ENCODE assay signal across 18 cellular contexts in genomic region chr11:46800177-46800576, GRCh38. TPM values are rescaled to one million over a fixed set of nuclear protein-coding genes. Genes with fewer than 3 reads are reported as not detected.
DNase-seq lines count a peak whose midpoint lies in the region; ATAC-seq and TF ChIP-seq lines count a peak whose summit lies in the region.
"Had no signal": no experiment of that assay in that cellular context is flagged by ENCODE, and none has a peak within 500 bp of the region (broad histone marks: within the 10 kb centered on the region; RNA-seq: fewer than 3 reads in every experiment).

No MANE protein-coding gene starts in this region.

- no peak for TF ChIP-seq POLR2A in IMR-90 (IDR thresholded peaks at IDR 0.05; ENCODE audit: low read depth, low read length)

- H3K4me3 ChIP-seq in IMR-90 (ENCODE audit: insufficient read depth, low read depth, low read length): no peak overlapping the region
- no peak overlapping the region for H3K4me3 ChIP-seq in fibroblast of villous mesenchyme (ENCODE audit: low read depth, low read length)
- no peak overlapping the region for H3K4me3 ChIP-seq in psoas muscle
- H3K4me3 ChIP-seq: GM23338, K562, Peyer's patch had no signal

- no peak overlapping the region for H3K56ac ChIP-seq in IMR-90 (ENCODE audit: extremely low read depth, insufficient read depth, low read length)

- no peak overlapping the region for H3K18ac ChIP-seq in IMR-90 (ENCODE audit: low read depth, low read length)

- peak; percentile 8 for DNase-seq in AG20443 (ENCODE audit: low spot score)
- peak; percentile 16 for DNase-seq in IMR-90
- DNase-seq in fibroblast of villous mesenchyme (ENCODE audit: low read depth): peak; percentile 17
- no peak for DNase-seq in psoas muscle
- no peak for DNase-seq in A172 (ENCODE audit: low spot score)
- no peak for DNase-seq in NCI-H187 (lab: John Stamatoyannopoulos, UW)
- no peak for DNase-seq in activated CD4-positive, CD25-positive, alpha-beta regulatory T cell treated with anti-CD3 and anti-CD28 coated beads, Interleukin-2, amount 50 U/mL, for 72 hours
- DNase-seq: COR-L47; DMS 273 treated with DMSO at 0.1 percent for 48 hours; DND-41; GDM1; NCI-H1105 treated with DMSO at 0.1 percent for 48 hours; NCI-H1694; NK-92 treated with Interleukin-12 subunit alpha and Interleukin-12 subunit beta, amount 100 ng/mL, for 24 hours; Peyer's patch had no signal

- no peaks in the 10 kb centered on the region for H3K27me3 ChIP-seq in IMR-90 (ENCODE audit: control insufficient read depth, insufficient read depth, low read length)
- no peaks in the 10 kb centered on the region for H3K27me3 ChIP-seq in psoas muscle (ENCODE audit: insufficient read depth in 3 of 3, low read length in 2 of 3)
- H3K27me3 ChIP-seq: Peyer's patch had no signal

- no peak overlapping the region for H3K4me2 ChIP-seq in IMR-90 (ENCODE audit: low read depth, low read length)
- H3K4me2 ChIP-seq: GM23338 had no signal

- H3K9me3 ChIP-seq in IMR-90 (ENCODE audit: control insufficient read depth, insufficient read depth, low read length): no peaks in the 10 kb centered on the region
- no peaks in the 10 kb centered on the region for H3K9me3 ChIP-seq in psoas muscle
- H3K9me3 ChIP-seq: Peyer's patch had no signal

- no TSS peak for BruUV-seq in IMR-90 (replicated peaks; lab: Mats Ljungman, UMichigan)

- dilution Hi-C loops in IMR-90 (cut with HindIII; ENCODE audit: low sequenced_read_pairs, unreplicated experiment): no loop called here

- no peak overlapping the region for H3K14ac ChIP-seq in IMR-90 (replicated peaks; ENCODE audit: low read depth, low read length)

- CTCF ChIA-PET in IMR-90 (lab: Yijun Ruan, JAX): no interaction called here

- no peak overlapping the region for H2BK15ac ChIP-seq in IMR-90 (ENCODE audit: low read depth, low read length)

- no peaks in the 10 kb centered on the region for H3K9me1 ChIP-seq in IMR-90 (ENCODE audit: insufficient read depth, low read length)

- H4K20me1 ChIP-seq in IMR-90 (ENCODE audit: insufficient read depth, low read length): no peaks in the 10 kb centered on the region

- no peak for ATAC-seq in IMR-90 (ENCODE audit: low read depth)
- peak; percentile 96 to 98 (median 97) for ATAC-seq in psoas muscle
- no peak for ATAC-seq in HG02970 (IDR thresholded peaks at IDR 0.05; ENCODE audit: low FRiP score, unreplicated experiment)
- ATAC-seq: GM23338, K562 had no signal

- POLR2A ChIA-PET in IMR-90 (lab: Charles Lee; ENCODE audit: unreplicated experiment): no interaction called here

- no peaks in the 10 kb centered on the region for H3K4me1 ChIP-seq in IMR-90 (ENCODE audit: control insufficient read depth, insufficient read depth, low read length)
- peaks cover 18% of the 10 kb centered on the region for H3K4me1 ChIP-seq in psoas muscle
- H3K4me1 ChIP-seq: Peyer's patch had no signal

- no peak overlapping the region for H2AK9ac ChIP-seq in IMR-90 (replicated peaks; ENCODE audit: low read depth, low read length, poor library complexity)

- H3K4ac ChIP-seq in IMR-90 (ENCODE audit: low read depth, low read length): no peak overlapping the region

- no peak overlapping the region for H4K91ac ChIP-seq in IMR-90 (ENCODE audit: insufficient read depth, low read depth, low read length)

- no peak overlapping the region for H2AFZ ChIP-seq in IMR-90 (replicated peaks; ENCODE audit: low read length, poor library complexity)
- H2AFZ ChIP-seq: GM23338 had no signal

- TF ChIP-seq CTCF in IMR-90 (conservative IDR thresholded peaks at IDR 0.05; ENCODE audit: low read depth, low read length): no peak
- no peak for TF ChIP-seq CTCF in fibroblast of villous mesenchyme (IDR thresholded peaks at IDR 0.05; ENCODE audit: insufficient read depth, low read depth, low read length)
- TF ChIP-seq CTCF in psoas muscle (IDR thresholded peaks at IDR 0.05): no peak

- no peak overlapping the region for H3K27ac ChIP-seq in IMR-90 (ENCODE audit: insufficient read depth, low read length)
- H3K27ac ChIP-seq in psoas muscle: peak overlapping the region; percentile 67
- H3K27ac ChIP-seq: Peyer's patch had no signal

- WGBS in IMR-90 (ENCODE audit: extremely low coverage in 2 of 2, insufficient read length in 1 of 2), 2 experiments: no CpG with 5 or more reads among the region's 1 CpG
- WGBS in psoas muscle, 3 donors: 45 to 69% (median 66%) methylated on average over 1 of the region's 1 CpG

- no peak overlapping the region for H4K5ac ChIP-seq in IMR-90 (ENCODE audit: low read depth, low read length)

- TF ChIP-seq RAD21 in IMR-90 (IDR thresholded peaks at IDR 0.05; ENCODE audit: low read length): no peak

- no peak overlapping the region for H4K8ac ChIP-seq in IMR-90 (ENCODE audit: low read depth in 2 of 2, low read length in 2 of 2)

- intact Hi-C loops in IMR-90 (cut with micrococcal nuclease) (no loop called here), psoas muscle (cut with DNase I) (no loop called here)

- no peak overlapping the region for H2BK5ac ChIP-seq in IMR-90 (ENCODE audit: low read depth, low read length, poor library complexity, severe bottlenecking)

- no peak overlapping the region for H2BK20ac ChIP-seq in IMR-90 (ENCODE audit: low read depth, low read length)

- no peak overlapping the region for H2BK120ac ChIP-seq in IMR-90 (ENCODE audit: low read depth, low read length)

- peaks cover 11 to 16% of the 10 kb centered on the region in 2 experiments; a peak in 3 of 4 replicates for H3K79me1 ChIP-seq in IMR-90 (ENCODE audit: low read depth in 1 of 2, low read length in 2 of 2)

- H3K9ac ChIP-seq in IMR-90 (ENCODE audit: low read depth, low read length): no peak overlapping the region

- H2AK5ac ChIP-seq in IMR-90 (ENCODE audit: low read depth, low read length): no peak overlapping the region

- in situ Hi-C loops in IMR-90 (cut with MboI; ENCODE audit: low sequenced_read_pairs): no loop called here

- peaks cover 29% of the 10 kb centered on the region for H3K36me3 ChIP-seq in IMR-90 (ENCODE audit: control insufficient read depth, insufficient read depth, low read length)
- peaks cover 4 to 51% of the 10 kb centered on the region in 2 donors for H3K36me3 ChIP-seq in psoas muscle (ENCODE audit: insufficient read depth in 1 of 2, low read depth in 1 of 2)

- no peak overlapping the region for H3K23ac ChIP-seq in IMR-90 (ENCODE audit: low read depth, low read length)

TF ChIP-seq in IMR-90, 13 proteins besides CTCF, POLR2A, EP300 and RAD21:
- TF ChIP-seq ELK1 (IDR thresholded peaks at IDR 0.05; ENCODE audit: borderline replicate concordance, low read depth, low read length) (no peak), USF2 (IDR thresholded peaks at IDR 0.05; ENCODE audit: low read depth, low read length) (no peak)

RNA-seq across cellular contexts. Expression of gene CKAP5, which starts 45.9 kb away (rescaled TPM):
- 79.2 and 82.8 TPM in 2 replicates for total RNA-seq in IMR-90 (2012; rRNA removed)
- polyA plus RNA-seq in IMR-90 (2012; rRNA removed): 53.8 and 59.5 TPM in 2 replicates
- 14.4 and 15.7 TPM in 2 replicates for polyA plus RNA-seq in IMR-90 (2012; cell fraction: cytosol; rRNA removed)
- 13.2 and 59.0 TPM in 2 replicates for polyA plus RNA-seq in IMR-90 (2012; cell fraction: nucleus; rRNA removed; ENCODE audit: low replicate concordance)
- total RNA-seq in fibroblast of villous mesenchyme: 70.5 and 99.3 TPM in 2 replicates
- 100 to 1,000 TPM in 3 of 4 donors, 10 to 100 TPM in 1; 86.4 to 160 (median 119) TPM for total RNA-seq in psoas muscle
- 10 to 100 TPM; 21.0 to 43.5 (median 23.0) TPM for polyA plus RNA-seq in psoas muscle
- total RNA-seq in A172 (2014; rRNA removed; shearing (Covaris generic)): 121 and 155 TPM in 2 replicates

Comparison
In these comparisons a context has a peak if more than half of its experiments do, and no peak if none do; other contexts are left out.
1. DNase-seq: peak in AG20443 (single experiment), IMR-90 (single experiment) and fibroblast of villous mesenchyme (single experiment); none in psoas muscle (0 of 2), A172 (single experiment), NCI-H187 (0 of 2) and activated CD4-positive, CD25-positive, alpha-beta regulatory T cell treated with anti-CD3 and anti-CD28 coated beads, Interleukin-2, amount 50 U/mL, for 72 hours (single experiment).
2. ATAC-seq: peak in psoas muscle (4 of 4); none in IMR-90 (single experiment) and HG02970 (single experiment).